Comparison of ENCODE assay signal across 10 cellular contexts in genomic region chr11:31798057-31799035, GRCh38. TPM values are rescaled to one million over a fixed set of nuclear protein-coding genes. Genes with fewer than 3 reads are reported as not detected.
DNase-seq lines count a peak whose midpoint lies in the region; ATAC-seq and TF ChIP-seq lines count a peak whose summit lies in the region.
"Had no signal": no experiment of that assay in that cellular context is flagged by ENCODE, and none has a peak within 500 bp of the region (broad histone marks: within the 10 kb centered on the region; RNA-seq: fewer than 3 reads in every experiment).

No MANE protein-coding gene starts in this region.

- intact Hi-C loops in body of pancreas (cut with DNase I) (no loop called here), mucosa of descending colon (cut with DNase I, micrococcal nuclease) (no loop called here)

- TF ChIP-seq CTCF in body of pancreas (IDR thresholded peaks at IDR 0.05) (peak in 3 of 7 experiments; percentile 4 to 14 (median 6)), mucosa of descending colon (IDR thresholded peaks at IDR 0.05) (no peak)

- H3K36me3 ChIP-seq in ES-I3 (ENCODE audit: insufficient read depth, low read length) = no peaks in the 10 kb centered on the region
- H3K36me3 ChIP-seq in H7 (replicated peaks; ENCODE audit: control insufficient read depth, insufficient read depth, low read length) = no peaks in the 10 kb centered on the region
- H3K36me3 ChIP-seq in body of pancreas (replicated peaks in 1 of 2; ENCODE audit: insufficient read depth in 1 of 2, low read depth in 2 of 2) = no peaks in the 10 kb centered on the region
- H3K36me3 ChIP-seq in mucosa of descending colon (ENCODE audit: low read depth) = no peaks in the 10 kb centered on the region

- H3K4me1 ChIP-seq in ES-I3 (ENCODE audit: insufficient read depth, low read length) (0 out of 2 replicates have a peak, but pooled peaks cover 3% of the 10 kb centered on the region), body of pancreas (peaks cover 19% of the 10 kb centered on the region), mucosa of descending colon (ENCODE audit: low read depth) (no peaks in the 10 kb centered on the region)
- H3K4me1 ChIP-seq: parathyroid adenoma had no signal

- peak overlapping the region; percentile 53; the same call in 1 of the 2 replicates for H3K9ac ChIP-seq in ES-I3 (ENCODE audit: low read depth, low read length)
- H3K9ac ChIP-seq: parathyroid adenoma had no signal

- H3K27me3 ChIP-seq in H7 (ENCODE audit: control insufficient read depth, insufficient read depth, low read length) (peaks cover 83% of the 10 kb centered on the region), body of pancreas (peaks cover 0 to 35% of the 10 kb centered on the region in 2 donors)

- H3K27ac ChIP-seq in body of pancreas = no peak overlapping the region
- H3K27ac ChIP-seq: parathyroid adenoma had no signal

- no peak for TF ChIP-seq POLR2A in body of pancreas (IDR thresholded peaks at IDR 0.05)

- 6 to 16% methylated on average over 35 to 49 of the region's 49 CpGs for WGBS in body of pancreas, 2 donors

- H3K4me3 ChIP-seq in H7 (ENCODE audit: insufficient read depth, low read depth, low read length) (peak overlapping the region; percentile 48), body of pancreas (no peak overlapping the region), mucosa of descending colon (no peak overlapping the region)

- peak; percentile 38 for ATAC-seq in body of pancreas
- ATAC-seq in mucosa of descending colon = peak; percentile 17

- H3K9me3 ChIP-seq in ES-I3 (ENCODE audit: control insufficient read depth, insufficient read depth, low read length) (no peaks in the 10 kb centered on the region), body of pancreas (no peaks in the 10 kb centered on the region), mucosa of descending colon (no peaks in the 10 kb centered on the region)

- peak; percentile 92 for DNase-seq in H7
- no peak for DNase-seq in body of pancreas
- DNase-seq in mucosa of descending colon = no peak
- no peak for DNase-seq in activated CD4-positive, CD25-positive, alpha-beta regulatory T cell treated with anti-CD3 and anti-CD28 coated beads, Interleukin-2, amount 50 U/mL, for 72 hours
- no peak for DNase-seq in NCI-H1105 (lab: John Stamatoyannopoulos, UW)
- no peak for DNase-seq in COR-L47 (lab: John Stamatoyannopoulos, UW)
- DNase-seq in midbrain (lab: John Stamatoyannopoulos, UW) = no peak
- DNase-seq: NCI-H2171 had no signal

RNA-seq across cellular contexts. Expression of gene PAX6, which starts 12.8 kb away (rescaled TPM):
- 12.3 and 23.3 TPM in 2 replicates for total RNA-seq in H7 (2014; rRNA removed; shearing (Covaris generic))
- total RNA-seq in body of pancreas = 10 to 100 TPM; 10.2 to 12.5 TPM
- 1 to 10 TPM in 1 of 3 donors, under 1 TPM in 2; 0.09 to 1.1 (median 0.63) TPM for total RNA-seq in mucosa of descending colon
